Comparison of ENCODE assay signal across 8 cellular contexts in the genomic region with DNA sequence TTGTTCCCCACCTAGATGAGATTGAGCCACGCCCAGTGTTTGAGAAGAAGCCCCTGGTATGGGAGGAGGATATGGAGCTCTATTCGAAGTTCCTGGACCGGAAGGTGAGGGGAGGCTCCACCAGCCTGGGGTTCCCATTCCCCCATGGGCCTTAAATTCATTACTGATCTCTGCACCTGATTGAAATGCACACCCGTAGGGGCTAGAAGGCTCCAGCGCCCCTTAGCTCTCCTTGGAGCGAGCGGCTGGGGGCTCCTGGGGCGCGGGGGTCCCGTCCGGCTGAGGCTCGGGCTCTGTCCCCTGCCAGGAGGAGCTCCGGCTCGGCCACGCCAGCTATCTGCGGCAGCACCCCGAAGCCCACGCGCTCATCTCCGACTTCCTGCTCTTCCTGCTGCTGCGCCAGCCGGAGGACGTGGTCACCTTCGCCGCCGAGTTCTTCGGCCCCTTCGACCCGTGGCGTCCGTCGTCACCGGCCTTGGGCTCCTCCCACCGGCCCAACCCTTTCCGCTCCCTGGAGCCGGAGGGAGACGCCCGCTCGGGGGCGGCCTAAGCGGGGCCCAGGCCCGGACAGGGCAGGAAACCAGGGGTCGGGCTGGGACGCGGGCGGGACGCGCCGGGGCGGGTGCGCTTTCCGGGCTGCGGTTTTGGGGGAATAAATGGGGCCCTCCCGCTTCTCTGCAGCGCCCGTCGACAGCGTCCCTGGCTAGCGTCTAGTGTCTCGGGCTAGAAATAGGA. TPM values are rescaled to one million over a fixed set of nuclear protein-coding genes. Genes with fewer than 3 reads are reported as not detected.
DNase-seq lines count a peak whose midpoint lies in the region; ATAC-seq and TF ChIP-seq lines count a peak whose summit lies in the region.

No MANE protein-coding gene starts in this region.

- DNase-seq in CD14-positive monocyte (ENCODE audit: low spot score) (peak; percentile 97), HUDEP-2 (lab: John Stamatoyannopoulos, UW; ENCODE audit: unreplicated experiment in 76 of 76) (peak in 69 of 76 experiments; percentile 6 to 80 (median 62)), cerebellar cortex (ENCODE audit: low spot score) (peak; percentile 28), left colon (peak; percentile 91 to 93), NCI-H524 (lab: John Stamatoyannopoulos, UW) (no peak)
- DNase-seq in stimulated activated CD4-positive, alpha-beta T cell treated with anti-CD3 and anti-CD28 coated beads, Interleukin-2, amount 100 ng/mL, for 4 hours (ENCODE audit: low read depth), result peak; percentile 41

- H3K27ac Mint-ChIP-seq in CD14-positive monocyte, result peak overlapping the region; percentile 100

- H3K27me3 Mint-ChIP-seq in CD14-positive monocyte (ENCODE audit: low read depth in 3 of 3), result peaks cover 0 to 1% (median 0%) of the 10 kb centered on the region in 3 donors

- H3K4me1 Mint-ChIP-seq in CD14-positive monocyte, result peaks cover 86% of the 10 kb centered on the region

- intact Hi-C loops in CD14-positive monocyte (cut with micrococcal nuclease), result loop anchor here in 1 of 2 donors (2.0 kb wide), 1 partner anchor 15 kb away; a partner anchor contains a TSS
- intact Hi-C loops in left colon (cut with DNase I, micrococcal nuclease), result no loop called here

- ATAC-seq in GM19468 (IDR thresholded peaks at IDR 0.05; ENCODE audit: extremely low read depth, unreplicated experiment) (peak; percentile 68), left colon (peak; percentile 95)
- ATAC-seq in activated CD4-positive, CD25-positive, alpha-beta regulatory T cell treated with anti-CD3 and anti-CD28 coated beads, Interleukin-2, amount 50 U/mL, for 24 hours, result peak; percentile 88 to 90

- peaks cover 0 to 11% (median 4%) of the 10 kb centered on the region in 7 donors for H3K9me3 Mint-ChIP-seq in CD14-positive monocyte

- peaks cover 2 to 12% of the 10 kb centered on the region in 2 donors for H3K36me3 Mint-ChIP-seq in CD14-positive monocyte

- H3K4me3 Mint-ChIP-seq in CD14-positive monocyte, result peak overlapping the region; percentile 89 to 93

- TF ChIP-seq CTCF in CD14-positive monocyte (IDR thresholded peaks at IDR 0.05), result no peak

RNA-seq across cellular contexts. Expression of a gene that starts 10.9 kb away (rescaled TPM):
- 1 to 10 TPM; 2.9 to 5.5 TPM for polyA plus RNA-seq in CD14-positive monocyte
- not detected for total RNA-seq in left colon

RNA-seq across cellular contexts. Expression of a gene that starts 14.5 kb away (rescaled TPM):
- polyA plus RNA-seq in CD14-positive monocyte, result 100 to 1,000 TPM; 184 to 352 TPM
- total RNA-seq in left colon, result 1 to 10 TPM; 1.7 to 2.0 TPM

RNA-seq across cellular contexts. Expression of a gene that starts 32.1 kb away (rescaled TPM):
- 10 to 100 TPM; 46.4 to 49.9 TPM for polyA plus RNA-seq in CD14-positive monocyte
- 100 to 1,000 TPM; 153 to 176 TPM for total RNA-seq in left colon

RNA-seq across cellular contexts. Expression of a gene that starts 51.3 kb away (rescaled TPM):
- polyA plus RNA-seq in CD14-positive monocyte, result not detected
- total RNA-seq in left colon, result 100 to 1,000 TPM; 441 to 488 TPM

Comparison
In these comparisons a context has a peak if more than half of its experiments do, and no peak if none do; other contexts are left out.
1. DNase-seq: peak in CD14-positive monocyte (single experiment), HUDEP-2 (69 of 76), cerebellar cortex (single experiment), left colon (2 of 2) and stimulated activated CD4-positive, alpha-beta T cell treated with anti-CD3 and anti-CD28 coated beads, Interleukin-2, amount 100 ng/mL, for 4 hours (single experiment); none in NCI-H524 (0 of 2).
2. Peak in every context shown above with its lines, with median percentiles within 50 percentile points of each other: ATAC-seq.